22 cellular contexts compared by ENCODE assay signal in the genomic region with DNA sequence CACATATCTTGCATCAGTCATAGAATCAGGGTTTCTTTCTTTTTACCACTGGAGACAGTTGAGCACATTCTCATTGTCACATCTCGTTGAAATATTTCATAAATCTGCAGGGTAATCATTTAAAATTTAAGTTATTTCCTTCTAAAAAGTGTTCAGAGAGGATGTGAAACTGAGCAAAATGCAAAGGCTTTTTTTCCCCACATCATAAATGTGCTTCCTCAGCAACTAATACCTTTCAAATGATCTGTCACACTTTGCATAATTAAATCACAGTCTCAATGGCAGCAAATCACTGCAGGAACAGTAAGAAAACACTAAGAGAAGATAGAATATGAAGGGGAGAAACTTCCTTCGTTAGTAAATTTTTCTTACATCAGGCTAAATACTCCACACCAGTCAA.
DNase-seq lines count a peak whose midpoint lies in the region; ATAC-seq, FAIRE-seq and TF ChIP-seq lines count a peak whose summit lies in the region.
"Had no signal": no experiment of that assay in that cellular context is flagged by ENCODE, and none has a peak within 500 bp of the region (broad histone marks: within the 10 kb centered on the region; RNA-seq: fewer than 3 reads in every experiment).

No MANE protein-coding gene starts in this region.

- no peaks in the 10 kb centered on the region for H3K79me2 ChIP-seq in MM.1S (ENCODE audit: low read length)
- H3K79me2 ChIP-seq in HepG2 (ENCODE audit: insufficient read depth, low read length): no peaks in the 10 kb centered on the region

- no peaks in the 10 kb centered on the region for H4K20me1 ChIP-seq in MM.1S (ENCODE audit: insufficient read depth, low read length)
- H4K20me1 ChIP-seq in HepG2 (ENCODE audit: insufficient read depth, low read length): no peaks in the 10 kb centered on the region

- BruUV-seq in HepG2 (replicated peaks; lab: Mats Ljungman, UMichigan): no TSS peak

- H2AFZ ChIP-seq in MM.1S (ENCODE audit: low read length) (no peak overlapping the region), HepG2 (ENCODE audit: low read length) (no peak overlapping the region)

- WGBS in A549 (ENCODE audit: missing lambda C conversion rate): 44% methylated on average over 2 of the region's 2 CpGs
- 1% methylated on average over 2 of the region's 2 CpGs for WGBS in HepG2 (ENCODE audit: low lambda C conversion rate)

- H3K4me3 Mint-ChIP-seq in activated CD4-positive, alpha-beta T cell treated with anti-CD3 and anti-CD28 coated beads for 36 hours: no peak overlapping the region
- H3K4me3 Mint-ChIP-seq: CD14-positive monocyte, IgD-negative memory B cell had no signal

- no peaks in the 10 kb centered on the region for H3K36me3 Mint-ChIP-seq in activated CD4-positive, alpha-beta T cell treated with anti-CD3 and anti-CD28 coated beads for 36 hours (ENCODE audit: low read depth)
- H3K36me3 Mint-ChIP-seq: CD14-positive monocyte, IgD-negative memory B cell had no signal

- FAIRE-seq in A549 (lab: Jason Lieb, UNC) (no peak), HepG2 (lab: Jason Lieb, UNC) (no peak), D721Med (lab: Jason Lieb, UNC) (no peak)

- ATAC-seq in A549 (no peak), HepG2 (no peak)
- ATAC-seq in activated CD4-positive, alpha-beta T cell treated with anti-CD3 and anti-CD28 coated beads for 36 hours: no peak
- ATAC-seq: PC-3, Right ventricle myocardium inferior, SK-N-SH treated with all-trans-retinoic acid at 6 μM for 48 hours had no signal

- H3K9me3 ChIP-seq in A549 (no peaks in the 10 kb centered on the region), MM.1S (replicated peaks; ENCODE audit: insufficient read depth, low read length) (no peaks in the 10 kb centered on the region), HepG2 (ENCODE audit: low read length) (no peaks in the 10 kb centered on the region)
- H3K9me3 ChIP-seq: BE2C, SJCRH30 had no signal

- H3K4me2 ChIP-seq in A549 (no peak overlapping the region), MM.1S (ENCODE audit: low read depth, low read length) (peak overlapping the region; percentile 8; the same call in 1 of the 2 replicates), HepG2 (ENCODE audit: low read depth, low read length) (no peak overlapping the region)

- H3K9ac ChIP-seq in MM.1S (ENCODE audit: low read length): no peak overlapping the region
- H3K9ac ChIP-seq in HepG2 (ENCODE audit: insufficient read depth, low read depth, low read length): no peak overlapping the region

- H3K27ac ChIP-seq in A549 (no peak overlapping the region), MM.1S (ENCODE audit: low read length) (peak overlapping the region; percentile 19; the same call in 1 of the 2 replicates), HepG2 (ENCODE audit: extremely low read length, insufficient read depth, low read length) (no peak overlapping the region)
- H3K27ac ChIP-seq: 22Rv1, SJCRH30 had no signal

- no peak overlapping the region for H3K27ac Mint-ChIP-seq in activated CD4-positive, alpha-beta T cell treated with anti-CD3 and anti-CD28 coated beads for 36 hours

- H3K27me3 ChIP-seq in MM.1S (replicated peaks; ENCODE audit: insufficient read depth, low read length): no peaks in the 10 kb centered on the region
- H3K27me3 ChIP-seq in HepG2 (ENCODE audit: control insufficient read depth in 1 of 2, insufficient read depth in 2 of 2, low read length in 2 of 2): peaks cover 0 to 2% of the 10 kb centered on the region in 2 experiments; a peak in 1 of 5 replicates
- H3K27me3 ChIP-seq: BE2C, SJCRH30 had no signal

- H3K4me1 ChIP-seq in A549 (no peaks in the 10 kb centered on the region; the same call in 2 of the 3 replicates), MM.1S (ENCODE audit: low read length) (peaks cover 6% of the 10 kb centered on the region), HepG2 (ENCODE audit: insufficient read depth, low read length) (no peaks in the 10 kb centered on the region)
- H3K4me1 ChIP-seq: BE2C had no signal

- H3K36me3 ChIP-seq in MM.1S (replicated peaks; ENCODE audit: insufficient read depth, low read length) (no peaks in the 10 kb centered on the region), HepG2 (replicated peaks in 1 of 2; ENCODE audit: control insufficient read depth in 1 of 2, insufficient read depth in 2 of 2, low read length in 2 of 2) (no peaks in the 10 kb centered on the region)
- H3K36me3 ChIP-seq: BE2C, SJCRH30 had no signal

- DNase-seq in A549 (ENCODE audit: low read depth in 1 of 2, low spot score in 1 of 2): no peak
- DNase-seq in MM.1S: peak; percentile 65
- DNase-seq in NOMO-1 treated with dmso at 0.1 percent for 144 hours (lab: John Stamatoyannopoulos, UW; ENCODE audit: unreplicated experiment): peak; percentile 8
- DNase-seq in HepG2 (ENCODE audit: low spot score): no peak
- no peak for DNase-seq in activated CD4-positive, alpha-beta T cell treated with anti-CD3 and anti-CD28 coated beads for 36 hours
- no peak for DNase-seq in D721Med (ENCODE audit: insufficient read length, low spot score)
- DNase-seq in stimulated activated naive CD4-positive, alpha-beta T cell treated with Interleukin-2 at 50 U/mL for 16 hours (lab: John Stamatoyannopoulos, UW): no peak
- DNase-seq: ACHN, BE2C, HCEC 1CT, Kasumi-1, NCI-H2029, NCI-H446, NCI-H524 treated with DMSO at 0.1 percent for 48 hours, NCI-H82, PC-3, SJCRH30 had no signal

- no peaks in the 10 kb centered on the region for H3K9me2 ChIP-seq in MM.1S (replicated peaks; ENCODE audit: insufficient read depth, low read length)

- in situ Hi-C loops in HepG2 (cut with HindIII; ENCODE audit: extremely low pct_ligation_motif_present, low pct_unique_long_range_greater_than_20kb): no loop called here

- no peak overlapping the region for H3K4me3 ChIP-seq in A549
- no peak overlapping the region for H3K4me3 ChIP-seq in MM.1S (ENCODE audit: low read length)
- H3K4me3 ChIP-seq in HepG2 (replicated peaks in 1 of 3; ENCODE audit: insufficient read depth in 1 of 3, low read depth in 2 of 3, low read length in 3 of 3): no peak overlapping the region
- H3K4me3 ChIP-seq: SJCRH30 had no signal

- TF ChIP-seq CTCF in A549 (IDR thresholded peaks at IDR 0.05): no peak
- TF ChIP-seq CTCF in MM.1S (IDR thresholded peaks at IDR 0.05; ENCODE audit: low read length): no peak
- TF ChIP-seq CTCF in HepG2 (CRISPR knock-in tag; IDR thresholded peaks at IDR 0.05): no peak
- no peak for TF ChIP-seq CTCF in D721Med (IDR thresholded peaks at IDR 0.05; ENCODE audit: insufficient read depth, missing control alignments)

- peaks cover 5% of the 10 kb centered on the region for H3F3A ChIP-seq in MM.1S (ENCODE audit: insufficient read depth, low read length)

- POLR2A ChIA-PET in A549 (lab: Yijun Ruan, JAX): no interaction called here
- POLR2A ChIA-PET in HepG2 (lab: Yijun Ruan, JAX): no interaction called here
- POLR2A ChIA-PET in activated CD4-positive, alpha-beta T cell treated with anti-CD3 and anti-CD28 coated beads for 36 hours (lab: Charles Lee): no interaction called here

- TF ChIP-seq POLR2A in A549 (IDR thresholded peaks at IDR 0.05; ENCODE audit: low read length) (no peak), HepG2 (IDR thresholded peaks at IDR 0.05; ENCODE audit: insufficient read depth in 1 of 2, low read depth in 2 of 2, low read length in 2 of 2) (no peak)

- TF ChIP-seq EP300 in A549 (IDR thresholded peaks at IDR 0.05) (no peak), HepG2 (IDR thresholded peaks at IDR 0.05; ENCODE audit: low read depth in 2 of 2, low read length in 2 of 2) (no peak), HepG2 (CRISPR knock-in tag; IDR thresholded peaks at IDR 0.05; ENCODE audit: borderline replicate concordance) (no peak)

- H3K4me1 Mint-ChIP-seq in activated CD4-positive, alpha-beta T cell treated with anti-CD3 and anti-CD28 coated beads for 36 hours: no peaks in the 10 kb centered on the region

- H3K9me3 Mint-ChIP-seq in activated CD4-positive, alpha-beta T cell treated with anti-CD3 and anti-CD28 coated beads for 36 hours (ENCODE audit: low read depth): no peaks in the 10 kb centered on the region
- H3K9me3 Mint-ChIP-seq: CD14-positive monocyte, IgD-negative memory B cell had no signal

- no peak for TF ChIP-seq RAD21 in A549 (conservative IDR thresholded peaks at IDR 0.05 in 1 of 2, IDR thresholded peaks at IDR 0.05 in 1 of 2)
- no peak for TF ChIP-seq RAD21 in HepG2 (CRISPR knock-in tag; IDR thresholded peaks at IDR 0.05)

- CTCF ChIA-PET in A549 (lab: Yijun Ruan, JAX): interaction anchor here (1.2 kb wide), 1 partner anchor 11 kb away, joined by 4 read pairs; no protein-coding TSS in a partner anchor
- CTCF ChIA-PET in HepG2 (lab: Yijun Ruan, JAX; ENCODE audit: low intra/inter-chr PET ratio, low total read pairs): no interaction called here
- CTCF ChIA-PET in activated CD4-positive, alpha-beta T cell treated with anti-CD3 and anti-CD28 coated beads for 36 hours (lab: Charles Lee): no interaction called here

- peaks cover 18% of the 10 kb centered on the region for H3K27me3 Mint-ChIP-seq in activated CD4-positive, alpha-beta T cell treated with anti-CD3 and anti-CD28 coated beads for 36 hours

- intact Hi-C loops in HepG2 (cut with micrococcal nuclease; ENCODE audit: unreplicated experiment): no loop called here
- intact Hi-C loops in activated CD4-positive, alpha-beta T cell treated with anti-CD3 and anti-CD28 coated beads for 36 hours (cut with DNase I, micrococcal nuclease): no loop called here

TF ChIP-seq in A549, 52 proteins besides CTCF, POLR2A, EP300 and RAD21 (continues in another document):
- peak; percentile 64 for TF ChIP-seq MAFK (IDR thresholded peaks at IDR 0.05; ENCODE audit: partially characterized antibody)
- no peak for TF ChIP-seq BHLHE40 (IDR thresholded peaks at IDR 0.05; ENCODE audit: low read depth, low read length)
- TF ChIP-seq CEBPB (IDR thresholded peaks at IDR 0.05): no peak
- TF ChIP-seq FOXS1 (CRISPR knock-in tag; IDR thresholded peaks at IDR 0.05): no peak
- no peak for TF ChIP-seq PHF8 (IDR thresholded peaks at IDR 0.05; ENCODE audit: borderline replicate concordance, low read depth)
- no peak for TF ChIP-seq HOXB13 (CRISPR knock-in tag; IDR thresholded peaks at IDR 0.05; ENCODE audit: low read depth)

TF ChIP-seq in HepG2, 621 proteins besides CTCF, POLR2A, EP300 and RAD21:
- TF ChIP-seq MAFF (IDR thresholded peaks at IDR 0.05; ENCODE audit: low read depth, low read length): peak; percentile 45; the same call in 1 of the 2 replicates
- TF ChIP-seq FOSL2 (CRISPR knock-in tag; IDR thresholded peaks at IDR 0.05): no peak
- peak; percentile 30 to 69; a peak in 2 of 4 replicates for TF ChIP-seq MAFK (conservative IDR thresholded peaks at IDR 0.05 in 1 of 2, IDR thresholded peaks at IDR 0.05 in 1 of 2; ENCODE audit: low read length in 2 of 2)
- no peak for TF ChIP-seq ZNF879 (CRISPR knock-in tag; IDR thresholded peaks at IDR 0.05)

Comparison
In these comparisons a context has a peak if more than half of its experiments do, and no peak if none do; other contexts are left out.
1. DNase-seq: peak in MM.1S (single experiment) and NOMO-1 treated with dmso at 0.1 percent for 144 hours (single experiment); none in A549 (0 of 2), HepG2 (single experiment), activated CD4-positive, alpha-beta T cell treated with anti-CD3 and anti-CD28 coated beads for 36 hours (single experiment), D721Med (single experiment) and stimulated activated naive CD4-positive, alpha-beta T cell treated with Interleukin-2 at 50 U/mL for 16 hours (single experiment).